In genomic region chr7:128221929-128222403, GRCh38 we compare ENCODE assay signal across 14 cellular contexts. TPM values are rescaled to one million over a fixed set of nuclear protein-coding genes. Genes with fewer than 3 reads are reported as not detected.
DNase-seq lines count a peak whose midpoint lies in the region; ATAC-seq, FAIRE-seq and TF ChIP-seq lines count a peak whose summit lies in the region.
"Had no signal": no experiment of that assay in that cellular context is flagged by ENCODE, and none has a peak within 500 bp of the region (broad histone marks: within the 10 kb centered on the region; RNA-seq: fewer than 3 reads in every experiment).

No MANE protein-coding gene starts in this region.

- TF ChIP-seq RAD21 in K562 (CRISPR knock-in tag; conservative IDR thresholded peaks at IDR 0.05 in 1 of 2, IDR thresholded peaks at IDR 0.05 in 1 of 2) = no peak

- H3K9me3 ChIP-seq in K562 (replicated peaks; ENCODE audit: control insufficient read depth, insufficient read depth, low read depth, low read length) (no peaks in the 10 kb centered on the region), skeletal muscle satellite cell (replicated peaks; ENCODE audit: low read length) (no peaks in the 10 kb centered on the region)

- H3K9me1 ChIP-seq in K562 (ENCODE audit: control insufficient read depth, insufficient read depth, low read length) = no peaks in the 10 kb centered on the region

- in situ Hi-C loops in K562 (cut with MboI) = no loop called here

- no peak overlapping the region for H3K9ac ChIP-seq in K562 (ENCODE audit: insufficient read depth in 1 of 2, low read depth in 2 of 2, low read length in 2 of 2)
- H3K9ac ChIP-seq in skeletal muscle satellite cell (ENCODE audit: low read depth, low read length) = no peak overlapping the region

- POLR2A ChIA-PET in K562 (lab: Yijun Ruan, JAX) = interaction anchor here (0.9 to 2.1 kb wide), 3 partner anchors 10 to 14 kb away, joined by 3 to 6 read pairs (median 5); no protein-coding TSS in a partner anchor

- H3K27ac ChIP-seq in K562 (ENCODE audit: extremely low read depth, low read depth, low read length) = no peak overlapping the region

- H3K4me3 ChIP-seq in K562 (no peak overlapping the region), skeletal muscle satellite cell (ENCODE audit: low read length) (no peak overlapping the region)

- intact Hi-C loops in K562 (cut with micrococcal nuclease) = no loop called here

- TF ChIP-seq POLR2A in K562 (conservative IDR thresholded peaks at IDR 0.05) = no peak

- H2AFZ ChIP-seq in K562 (ENCODE audit: low read depth, low read length) = no peak overlapping the region

- H3K4me1 ChIP-seq in K562 (replicated peaks in 1 of 2; ENCODE audit: control insufficient read depth in 2 of 2, insufficient read depth in 2 of 2, low read length in 2 of 2) (peaks cover 0 to 4% of the 10 kb centered on the region in 2 experiments; a peak in 1 of 5 replicates), skeletal muscle satellite cell (ENCODE audit: control insufficient read depth, insufficient read depth, low read length) (peaks cover 52% of the 10 kb centered on the region)

- no TSS peak for BruUV-seq in K562 (replicated peaks; lab: Mats Ljungman, UMichigan)

- peak; percentile 22 for DNase-seq in NOMO-1 treated with DMSO at 0.1 percent for 48 hours (lab: John Stamatoyannopoulos, UW; ENCODE audit: unreplicated experiment)
- no peak for DNase-seq in NOMO-1 treated with dmso at 0.1 percent for 144 hours (lab: John Stamatoyannopoulos, UW; ENCODE audit: unreplicated experiment)
- peak; percentile 88 for DNase-seq in M059J (ENCODE audit: low read depth)
- DNase-seq in K562 (ENCODE audit: extremely low read depth in 1 of 4, low spot score in 3 of 4) = peak; percentile 57 to 77 (median 71)
- no peak for DNase-seq in NCI-H526 treated with DMSO at 0.1 percent for 48 hours (lab: John Stamatoyannopoulos, UW)
- DNase-seq: 8988T; activated gamma-delta T cell treated with Interleukin-2 at 50 U/mL for 16 hours; effector memory CD4-positive, alpha-beta T cell; left cardiac atrium; NCI-H2107; T-helper 17 cell had no signal

- no peaks in the 10 kb centered on the region for H4K20me1 ChIP-seq in K562 (replicated peaks; ENCODE audit: control insufficient read depth, insufficient read depth, low read length)

- H3K79me2 ChIP-seq in K562 (ENCODE audit: control insufficient read depth, insufficient read depth, low read length) = no peaks in the 10 kb centered on the region

- no peak overlapping the region for H3K4me2 ChIP-seq in K562 (ENCODE audit: insufficient read depth, low read length)
- H3K4me2 ChIP-seq in skeletal muscle satellite cell (ENCODE audit: low read length) = peak overlapping the region; percentile 1

- CTCF ChIA-PET in K562 (lab: Yijun Ruan, JAX; ENCODE audit: low intra/inter-chr PET ratio) = no interaction called here

- H3K36me3 ChIP-seq in K562 (ENCODE audit: control insufficient read depth, insufficient read depth, low read length) (no peaks in the 10 kb centered on the region), skeletal muscle satellite cell (ENCODE audit: insufficient read depth, low read length) (no peaks in the 10 kb centered on the region)

- TF ChIP-seq EP300 in K562 (IDR thresholded peaks at IDR 0.05; ENCODE audit: low read length) = no peak

- TF ChIP-seq CTCF in K562 (IDR thresholded peaks at IDR 0.05 in 2 of 3, conservative IDR thresholded peaks at IDR 0.05 in 1 of 3; ENCODE audit: insufficient read depth in 2 of 3, low read depth in 1 of 3, low read length in 3 of 3) = no peak

- FAIRE-seq in K562 (lab: Jason Lieb, UNC) = peak; percentile 67

- ATAC-seq in K562 = peak; percentile 87
- ATAC-seq in GM19023 (IDR thresholded peaks at IDR 0.05; ENCODE audit: unreplicated experiment) = no peak
- no peak for ATAC-seq in GM21723 (IDR thresholded peaks at IDR 0.05; ENCODE audit: unreplicated experiment)
- ATAC-seq: T-helper 17 cell had no signal

- 2% methylated on average over 5 of the region's 5 CpGs for WGBS in K562 (ENCODE audit: insufficient coverage, low coverage, missing lambda C conversion rate)

- H3K27me3 ChIP-seq in K562 (ENCODE audit: control insufficient read depth in 2 of 2, insufficient read depth in 2 of 2, low read length in 2 of 2) = peaks cover 13 to 47% of the 10 kb centered on the region in 2 experiments
- H3K27me3 ChIP-seq in skeletal muscle satellite cell (ENCODE audit: control insufficient read depth, insufficient read depth, low read length) = no peaks in the 10 kb centered on the region

TF ChIP-seq in K562, 482 proteins besides CTCF, POLR2A, EP300 and RAD21 (continues in another document):
- peak; percentile 74 for TF ChIP-seq MAFK (IDR thresholded peaks at IDR 0.05; ENCODE audit: low read length)
- no peak for TF ChIP-seq KDM5B (IDR thresholded peaks at IDR 0.05; ENCODE audit: insufficient replicate concordance, low read depth, low read length)
- TF ChIP-seq NRF1 (conservative IDR thresholded peaks at IDR 0.05 in 1 of 2, IDR thresholded peaks at IDR 0.05 in 1 of 2) = 0 out of 4 replicates have a peak, but pooled peaks of 1 of the 2 experiments have one; percentile 15
- peak; percentile 73; the same call in 1 of the 2 replicates for TF ChIP-seq MAFF (IDR thresholded peaks at IDR 0.05; ENCODE audit: low read length)
- peak; percentile 88 for TF ChIP-seq ZNF316 (IDR thresholded peaks at IDR 0.05)
- TF ChIP-seq NFIX (CRISPR knock-in tag; IDR thresholded peaks at IDR 0.05; ENCODE audit: low read depth) = no peak
- no peak for TF ChIP-seq RBFOX2 (IDR thresholded peaks at IDR 0.05; ENCODE audit: low read depth, low read length)
- TF ChIP-seq GMEB1 (CRISPR knock-in tag; IDR thresholded peaks at IDR 0.05) = no peak
- 0 out of 2 replicates have a peak, but pooled peaks have one; percentile 12 for TF ChIP-seq MYC (IDR thresholded peaks at IDR 0.05; ENCODE audit: low read depth, low read length)
- no peak for TF ChIP-seq MYC (CRISPR knock-in tag; IDR thresholded peaks at IDR 0.05; ENCODE audit: borderline replicate concordance, low read depth)
- TF ChIP-seq ZNF830 (CRISPR knock-in tag; IDR thresholded peaks at IDR 0.05) = no peak
- peak; percentile 93 for TF ChIP-seq NFE2 (IDR thresholded peaks at IDR 0.05; ENCODE audit: low read depth)
- TF ChIP-seq ZNF212 (CRISPR knock-in tag; IDR thresholded peaks at IDR 0.05) = no peak
- TF ChIP-seq ATF7 (IDR thresholded peaks at IDR 0.05) = 0 out of 2 replicates have a peak, but pooled peaks have one; percentile 14
- TF ChIP-seq MAFG (tag; conservative IDR thresholded peaks at IDR 0.05) = peak; percentile 93
- no peak for TF ChIP-seq PTRF (tag; IDR thresholded peaks at IDR 0.05)
- no peak for TF ChIP-seq HOXB6 (CRISPR knock-in tag; IDR thresholded peaks at IDR 0.05; ENCODE audit: borderline replicate concordance)

RNA-seq across cellular contexts. Expression of gene LEP, which starts 19.1 kb away (rescaled TPM):
- not detected in 2 replicates for total RNA-seq in M059J (2014; rRNA removed; shearing (Covaris generic))
- not detected in 2 replicates for total RNA-seq in K562 (2011; cell fraction: chromatin; rRNA removed; ENCODE audit: low replicate concordance)
- total RNA-seq in K562 (2011; cell fraction: nucleolus; rRNA removed) = not detected in 2 replicates
- not detected in 2 replicates for total RNA-seq in K562 (2011; cell fraction: nucleoplasm; rRNA removed)
- not detected in 2 replicates for total RNA-seq in K562 (2014; rRNA removed)
- total RNA-seq in K562 (2014; rRNA removed; fragmentation: Illumina TruSeq; extraction: Trizol) = not detected in 2 replicates
- not detected in 2 replicates for total RNA-seq in K562 (2015; rRNA removed; fragmentation: Illumina TruSeq; extraction: Trizol)
- not detected in 2 replicates for total RNA-seq in K562 (2021)
- polyA plus RNA-seq in K562 (2011; rRNA removed) = not detected in 2 replicates
- polyA plus RNA-seq in K562 (2011; cell fraction: cytosol; rRNA removed) = not detected in 2 replicates
- polyA plus RNA-seq in K562 (2011; cell fraction: nucleus; rRNA removed) = not detected in 2 replicates
- polyA plus RNA-seq in K562 (2012) = 0.04 and 0.06 TPM in 2 replicates
- polyA plus RNA-seq in K562 (2014; fragmentation: Illumina TruSeq; extraction: Trizol) = not detected in 2 replicates
- not detected for polyA plus RNA-seq in K562 (2014; fragmentation: Nextera tagmentation; extraction: Ambion mirVana)
- not detected in 2 replicates for polyA plus RNA-seq in K562 (2014; rRNA removed)
- not detected in 2 replicates for polyA minus RNA-seq in K562 (2011; rRNA and poly(A)+ RNA removed)
- not detected in 2 replicates for polyA minus RNA-seq in K562 (2011; cell fraction: cytosol; rRNA and poly(A)+ RNA removed)
- not detected in 2 replicates for polyA minus RNA-seq in K562 (2011; cell fraction: nucleus; rRNA and poly(A)+ RNA removed)
- total RNA-seq in skeletal muscle satellite cell (2012; rRNA removed) = 0.66 TPM in 1 of 2 replicates, not detected in the other
- total RNA-seq: T-helper 17 cell had no signal

Comparison
In these comparisons a context has a peak if more than half of its experiments do, and no peak if none do; other contexts are left out.
1. DNase-seq: peak in NOMO-1 treated with DMSO at 0.1 percent for 48 hours (single experiment), M059J (single experiment) and K562 (4 of 4); none in NOMO-1 treated with dmso at 0.1 percent for 144 hours (single experiment) and NCI-H526 treated with DMSO at 0.1 percent for 48 hours (single experiment).